In the genomic region with DNA sequence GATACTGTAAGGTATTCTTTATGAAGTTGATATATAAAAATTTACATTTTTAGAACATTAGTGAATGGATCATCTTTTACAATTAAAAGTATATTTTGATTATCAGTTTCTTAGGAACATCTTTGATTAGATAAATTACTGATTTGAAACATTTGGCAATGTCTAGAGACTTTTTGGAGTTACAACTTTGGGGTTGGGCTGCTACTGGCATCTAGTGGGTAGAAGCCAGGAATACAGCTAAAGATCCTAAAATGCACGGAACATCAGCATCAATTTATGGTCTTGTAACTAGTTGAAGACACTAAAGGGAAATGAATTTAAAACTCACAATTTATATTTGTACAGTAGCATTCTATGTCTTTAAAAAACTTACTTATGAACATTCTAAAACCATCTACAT, we compare ENCODE assay signal across 17 cellular contexts. TPM values are rescaled to one million over a fixed set of nuclear protein-coding genes. Genes with fewer than 3 reads are reported as not detected.
A peak's percentile ranks its signal among the peaks of the same experiment; 100 is the strongest.
DNase-seq lines count a peak whose midpoint lies in the region; ATAC-seq and TF ChIP-seq lines count a peak whose summit lies in the region.
"Had no signal": no experiment of that assay in that cellular context is flagged by ENCODE, and none has a peak within 500 bp of the region (broad histone marks: within the 10 kb centered on the region; RNA-seq: fewer than 3 reads in every experiment).

No MANE protein-coding gene starts in this region.

- DNase-seq in AG09319 (ENCODE audit: extremely low read depth, low read depth) (no peak), SK-MEL-5 (ENCODE audit: low read depth, low spot score) (peak; percentile 28), fibroblast of peridontal ligament (ENCODE audit: extremely low read depth) (peak; percentile 36), glomerular visceral epithelial cell (ENCODE audit: extremely low spot score) (no peak), erythroblast (lab: John Stamatoyannopoulos, UW) (no peak)
- no peak for DNase-seq in central memory CD4-positive, alpha-beta T cell
- no peak for DNase-seq in stimulated activated naive CD8-positive, alpha-beta T cell treated with anti-CD3 and anti-CD28 coated beads, Interleukin-15, amount 100 ng/mL, for 72 hours
- DNase-seq: activated CD4-positive, alpha-beta T cell treated with anti-CD3 and anti-CD28 coated beads, Interleukin-2, amount 10 ng/mL, durations not matched to agents 24 days and 14 days; activated naive CD4-positive, alpha-beta T cell treated with anti-CD3 and anti-CD28 coated beads for 36 hours; effector memory CD8-positive, alpha-beta T cell; head of caudate nucleus; kidney; NCI-H187 treated with DMSO at 0.1 percent for 48 hours; T-helper 2 cell had no signal

- no peaks in the 10 kb centered on the region for H3K27me3 Mint-ChIP-seq in stimulated activated naive CD8-positive, alpha-beta T cell treated with anti-CD3 and anti-CD28 coated beads, Interleukin-15, amount 100 ng/mL, for 72 hours
- H3K27me3 Mint-ChIP-seq: activated CD4-positive, alpha-beta T cell treated with anti-CD3 and anti-CD28 coated beads, Interleukin-2, amount 10 ng/mL, durations not matched to agents 24 days and 14 days; effector memory CD8-positive, alpha-beta T cell; type B pancreatic cell had no signal

- H3K9me3 Mint-ChIP-seq in stimulated activated naive CD8-positive, alpha-beta T cell treated with anti-CD3 and anti-CD28 coated beads, Interleukin-15, amount 100 ng/mL, for 72 hours, result no peaks in the 10 kb centered on the region
- H3K9me3 Mint-ChIP-seq: activated CD4-positive, alpha-beta T cell treated with anti-CD3 and anti-CD28 coated beads, Interleukin-2, amount 10 ng/mL, durations not matched to agents 24 days and 14 days; activated naive CD4-positive, alpha-beta T cell treated with anti-CD3 and anti-CD28 coated beads for 36 hours; effector memory CD8-positive, alpha-beta T cell; stimulated activated effector memory CD8-positive, alpha-beta T cell treated with anti-CD3 and anti-CD28 coated beads, Interleukin-12 subunit alpha, Interleukin-12 subunit beta, amount 100 ng/mL, for 72 hours; type B pancreatic cell had no signal

- TF ChIP-seq POLR2A in erythroblast (IDR thresholded peaks at IDR 0.05; ENCODE audit: low read length), result no peak

- peak; percentile 20 for TF ChIP-seq CTCF in AG09319 (IDR thresholded peaks at IDR 0.05; ENCODE audit: low read depth, low read length)
- 0 out of 3 replicates have a peak, but pooled peaks have one; percentile 15 for TF ChIP-seq CTCF in GM12872 (IDR thresholded peaks at IDR 0.05; ENCODE audit: insufficient read depth, low read depth, low read length)

- in situ Hi-C loops in SK-MEL-5 (cut with HindIII; ENCODE audit: low pct_unique_long_range_greater_than_20kb, low sequenced_read_pairs), result no loop called here

- no peak overlapping the region for H3K4me3 Mint-ChIP-seq in stimulated activated naive CD8-positive, alpha-beta T cell treated with anti-CD3 and anti-CD28 coated beads, Interleukin-15, amount 100 ng/mL, for 72 hours
- H3K4me3 Mint-ChIP-seq: activated CD4-positive, alpha-beta T cell treated with anti-CD3 and anti-CD28 coated beads, Interleukin-2, amount 10 ng/mL, durations not matched to agents 24 days and 14 days; activated naive CD4-positive, alpha-beta T cell treated with anti-CD3 and anti-CD28 coated beads for 36 hours; effector memory CD8-positive, alpha-beta T cell; stimulated activated effector memory CD8-positive, alpha-beta T cell treated with anti-CD3 and anti-CD28 coated beads, Interleukin-12 subunit alpha, Interleukin-12 subunit beta, amount 100 ng/mL, for 72 hours; type B pancreatic cell had no signal

- no peak for ATAC-seq in stimulated activated naive CD8-positive, alpha-beta T cell treated with anti-CD3 and anti-CD28 coated beads, Interleukin-15, amount 100 ng/mL, for 72 hours
- ATAC-seq: effector memory CD8-positive, alpha-beta T cell; stimulated activated effector memory CD8-positive, alpha-beta T cell treated with anti-CD3 and anti-CD28 coated beads, Interleukin-12 subunit alpha, Interleukin-12 subunit beta, amount 100 ng/mL, for 72 hours had no signal

- H3K4me1 Mint-ChIP-seq in stimulated activated naive CD8-positive, alpha-beta T cell treated with anti-CD3 and anti-CD28 coated beads, Interleukin-15, amount 100 ng/mL, for 72 hours, result no peaks in the 10 kb centered on the region
- H3K4me1 Mint-ChIP-seq: stimulated activated effector memory CD8-positive, alpha-beta T cell treated with anti-CD3 and anti-CD28 coated beads, Interleukin-12 subunit alpha, Interleukin-12 subunit beta, amount 100 ng/mL, for 72 hours had no signal

- no peak overlapping the region for H3K27ac Mint-ChIP-seq in stimulated activated naive CD8-positive, alpha-beta T cell treated with anti-CD3 and anti-CD28 coated beads, Interleukin-15, amount 100 ng/mL, for 72 hours
- H3K27ac Mint-ChIP-seq: activated CD4-positive, alpha-beta T cell treated with anti-CD3 and anti-CD28 coated beads, Interleukin-2, amount 10 ng/mL, durations not matched to agents 24 days and 14 days; stimulated activated effector memory CD8-positive, alpha-beta T cell treated with anti-CD3 and anti-CD28 coated beads, Interleukin-12 subunit alpha, Interleukin-12 subunit beta, amount 100 ng/mL, for 72 hours; type B pancreatic cell had no signal

RNA-seq across cellular contexts. Expression of a gene that starts 19.9 kb away (rescaled TPM):
- 276 and 342 TPM in 2 replicates for total RNA-seq in SK-MEL-5 (2014; rRNA removed; shearing (Covaris generic))
- 128 and 171 TPM in 2 replicates for polyA plus RNA-seq in SK-MEL-5 (2015; cell fraction: cytosol; rRNA removed)
- polyA plus RNA-seq in SK-MEL-5 (2015; cell fraction: nucleus; rRNA removed), result 31.4 and 34.1 TPM in 2 replicates

RNA-seq across cellular contexts. Expression of a gene that starts 40.0 kb away (rescaled TPM):
- 11.9 and 12.5 TPM in 2 replicates for total RNA-seq in SK-MEL-5 (2014; rRNA removed; shearing (Covaris generic))
- 10.6 and 16.0 TPM in 2 replicates for polyA plus RNA-seq in SK-MEL-5 (2015; cell fraction: cytosol; rRNA removed)
- polyA plus RNA-seq in SK-MEL-5 (2015; cell fraction: nucleus; rRNA removed), result 14.0 and 23.3 TPM in 2 replicates

Comparison
In these comparisons a context has a peak if more than half of its experiments do, and no peak if none do; other contexts are left out.
1. DNase-seq: peak in SK-MEL-5 (single experiment) and fibroblast of peridontal ligament (single experiment); none in AG09319 (single experiment), glomerular visceral epithelial cell (single experiment), central memory CD4-positive, alpha-beta T cell (single experiment), erythroblast (0 of 2) and stimulated activated naive CD8-positive, alpha-beta T cell treated with anti-CD3 and anti-CD28 coated beads, Interleukin-15, amount 100 ng/mL, for 72 hours (0 of 2).